ENCODE assay signal across 12 cellular contexts in the genomic region with DNA sequence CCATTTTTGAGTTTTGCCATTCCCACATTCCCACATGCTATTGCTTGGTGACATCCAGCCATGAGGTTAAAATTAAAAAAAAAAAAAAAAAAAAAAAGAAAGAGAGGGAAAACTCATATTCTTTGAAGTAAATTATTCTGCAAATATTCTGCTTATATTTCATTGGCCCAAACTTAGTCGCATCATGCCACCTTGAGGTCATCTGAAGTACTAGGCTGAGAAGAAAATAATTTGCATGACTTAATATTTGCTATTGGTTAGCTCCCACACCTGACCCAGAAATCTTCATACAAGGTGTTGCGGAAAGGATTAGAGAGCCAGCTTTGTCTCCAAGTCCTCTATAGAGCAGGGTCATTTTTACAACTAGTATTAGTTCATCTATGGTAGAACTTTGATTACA.
DNase-seq lines count a peak whose midpoint lies in the region; ATAC-seq and TF ChIP-seq lines count a peak whose summit lies in the region.
"Had no signal": no experiment of that assay in that cellular context is flagged by ENCODE, and none has a peak within 500 bp of the region (broad histone marks: within the 10 kb centered on the region; RNA-seq: fewer than 3 reads in every experiment).

No MANE protein-coding gene starts in this region.

- intact Hi-C loops in tibial artery (cut with DNase I; ENCODE audit: low total_unique reads) = no loop called here

- H3K4me2 ChIP-seq in OCI-LY1 (ENCODE audit: low read length) (no peak overlapping the region), Karpas-422 (ENCODE audit: low read depth, low read length, poor library complexity, severe bottlenecking) (no peak overlapping the region), mesenchymal stem cell (ENCODE audit: low read length, poor library complexity, severe bottlenecking) (no peak overlapping the region)

- DNase-seq in GM12865 (ENCODE audit: low read depth) (peak; percentile 9), epithelial cell of proximal tubule (ENCODE audit: low read depth) (no peak), Karpas-422 (no peak), tibial artery (no peak), mesenchymal stem cell (no peak)
- DNase-seq: activated CD4-positive, CD25-positive, alpha-beta regulatory T cell treated with anti-CD3 and anti-CD28 coated beads, Interleukin-2, amount 50 U/mL, for 72 hours; activated naive CD8-positive, alpha-beta T cell treated with anti-CD3 and anti-CD28 coated beads, Interleukin-2, amount 10 ng/mL, durations not matched to agents 7 days and 5 days had no signal

- H2AK5ac ChIP-seq in mesenchymal stem cell (ENCODE audit: low read length, severe bottlenecking) = no peak overlapping the region

- no peak overlapping the region for H4K91ac ChIP-seq in mesenchymal stem cell (ENCODE audit: low read length)

- H3K9me2 ChIP-seq in OCI-LY1 (ENCODE audit: low read depth, low read length) (no peaks in the 10 kb centered on the region), Karpas-422 (replicated peaks; ENCODE audit: insufficient read depth, low read length) (no peaks in the 10 kb centered on the region)

- H3K36me3 ChIP-seq in OCI-LY1 (ENCODE audit: insufficient read depth, low read length) = no peaks in the 10 kb centered on the region
- H3K36me3 ChIP-seq in Karpas-422 (ENCODE audit: insufficient read depth, low read length) = no peaks in the 10 kb centered on the region
- no peaks in the 10 kb centered on the region for H3K36me3 ChIP-seq in tibial artery
- no peaks in the 10 kb centered on the region for H3K36me3 ChIP-seq in mesenchymal stem cell (ENCODE audit: control insufficient read depth in 1 of 2, insufficient read depth in 2 of 2, low read depth in 1 of 2, low read length in 2 of 2)
- H3K36me3 ChIP-seq: vagina had no signal

- H3K4me1 ChIP-seq in OCI-LY1 (ENCODE audit: insufficient read depth, low read length, severe bottlenecking) (no peaks in the 10 kb centered on the region), Karpas-422 (ENCODE audit: low read length) (no peaks in the 10 kb centered on the region), tibial artery (no peaks in the 10 kb centered on the region), mesenchymal stem cell (ENCODE audit: control insufficient read depth, insufficient read depth, low read depth, low read length) (no peaks in the 10 kb centered on the region)
- H3K4me1 ChIP-seq: vagina had no signal

- no peak overlapping the region for H3K18ac ChIP-seq in mesenchymal stem cell (ENCODE audit: low read depth in 1 of 2, low read length in 2 of 2)

- no peak overlapping the region for H3K4ac ChIP-seq in mesenchymal stem cell (ENCODE audit: low read depth in 1 of 2, low read length in 2 of 2)

- H3K9me3 ChIP-seq in OCI-LY1 (ENCODE audit: low read length) (no peaks in the 10 kb centered on the region), Karpas-422 (ENCODE audit: low read length) (peaks cover 31% of the 10 kb centered on the region), tibial artery (no peaks in the 10 kb centered on the region), mesenchymal stem cell (ENCODE audit: control insufficient read depth, low read length) (no peaks in the 10 kb centered on the region)
- H3K9me3 ChIP-seq: vagina had no signal

- H2BK12ac ChIP-seq in mesenchymal stem cell (ENCODE audit: low read length in 2 of 2) = no peak overlapping the region

- no peak overlapping the region for H3K14ac ChIP-seq in mesenchymal stem cell (ENCODE audit: low read length in 2 of 2)

- no peak overlapping the region for H2BK5ac ChIP-seq in mesenchymal stem cell (ENCODE audit: low read depth, low read length, poor library complexity, severe bottlenecking)

- H4K8ac ChIP-seq in mesenchymal stem cell (ENCODE audit: low read length) = no peak overlapping the region

- no peak overlapping the region for H2BK15ac ChIP-seq in mesenchymal stem cell (ENCODE audit: low read depth, poor library complexity, severe bottlenecking)

- no peak overlapping the region for H3K23ac ChIP-seq in mesenchymal stem cell (ENCODE audit: low read length in 2 of 2)

- TF ChIP-seq CTCF in GM12865 (IDR thresholded peaks at IDR 0.05; ENCODE audit: insufficient read depth, low read depth, low read length, missing control alignments) (peak; percentile 3), OCI-LY1 (IDR thresholded peaks at IDR 0.05; ENCODE audit: low read length) (peak; percentile 17; the same call in 1 of the 2 replicates), epithelial cell of proximal tubule (conservative IDR thresholded peaks at IDR 0.05; ENCODE audit: low read depth, low read length) (peak; percentile 35), tibial artery (IDR thresholded peaks at IDR 0.05) (no peak)

- H3K79me1 ChIP-seq in mesenchymal stem cell (replicated peaks; ENCODE audit: low read length, poor library complexity, severe bottlenecking) = no peaks in the 10 kb centered on the region

- H3K27me3 ChIP-seq in OCI-LY1 (ENCODE audit: insufficient read depth, low read length) = no peaks in the 10 kb centered on the region
- H3K27me3 ChIP-seq in Karpas-422 (ENCODE audit: low read length) = no peaks in the 10 kb centered on the region
- no peaks in the 10 kb centered on the region for H3K27me3 ChIP-seq in tibial artery
- H3K27me3 ChIP-seq in mesenchymal stem cell (ENCODE audit: control insufficient read depth in 1 of 2, insufficient read depth in 1 of 2, low read length in 2 of 2) = no peaks in the 10 kb centered on the region
- H3K27me3 ChIP-seq: vagina had no signal

- peak; percentile 72 for ATAC-seq in HG02938 (IDR thresholded peaks at IDR 0.05; ENCODE audit: unreplicated experiment)
- no peak for ATAC-seq in HG02588 (IDR thresholded peaks at IDR 0.05; ENCODE audit: unreplicated experiment)
- ATAC-seq: K562 had no signal

- H3K9ac ChIP-seq in OCI-LY1 (ENCODE audit: low read length) (no peak overlapping the region), Karpas-422 (ENCODE audit: low read length) (no peak overlapping the region), mesenchymal stem cell (ENCODE audit: low read length) (no peak overlapping the region)

- no peaks in the 10 kb centered on the region for H3F3A ChIP-seq in OCI-LY1 (ENCODE audit: insufficient read depth, low read length)

- H3K27ac ChIP-seq in OCI-LY1 (ENCODE audit: low read depth, low read length, poor library complexity, severe bottlenecking) = no peak overlapping the region
- no peak overlapping the region for H3K27ac ChIP-seq in Karpas-422 (ENCODE audit: low read length)
- H3K27ac ChIP-seq in tibial artery = no peak overlapping the region
- H3K27ac ChIP-seq in mesenchymal stem cell (ENCODE audit: low read length, poor library complexity, severe bottlenecking) = no peak overlapping the region
- H3K27ac ChIP-seq: vagina had no signal

- no peak overlapping the region for H2AFZ ChIP-seq in OCI-LY1 (ENCODE audit: low read length)
- H2AFZ ChIP-seq in Karpas-422 (ENCODE audit: low read length) = no peak overlapping the region
- no peak overlapping the region for H2AFZ ChIP-seq in mesenchymal stem cell (ENCODE audit: low read depth, low read length)

- H3K79me2 ChIP-seq in OCI-LY1 (ENCODE audit: insufficient read depth, low read length) (no peaks in the 10 kb centered on the region), Karpas-422 (ENCODE audit: low read length) (no peaks in the 10 kb centered on the region)

- H3K4me3 ChIP-seq in GM12865 (ENCODE audit: low read depth, low read length) (no peak overlapping the region), OCI-LY1 (ENCODE audit: low read depth, low read length, poor library complexity, severe bottlenecking) (no peak overlapping the region), epithelial cell of proximal tubule (ENCODE audit: low read depth, low read length) (no peak overlapping the region), Karpas-422 (ENCODE audit: low read length) (no peak overlapping the region), tibial artery (no peak overlapping the region), mesenchymal stem cell (ENCODE audit: insufficient read depth in 1 of 2, low read depth in 1 of 2, low read length in 2 of 2) (no peak overlapping the region)
- H3K4me3 ChIP-seq: K562, vagina had no signal

- H2BK120ac ChIP-seq in mesenchymal stem cell (ENCODE audit: low read depth, low read length) = no peak overlapping the region

- 40% methylated on average over 1 of the region's 2 CpGs for WGBS in mesenchymal stem cell

- H4K20me1 ChIP-seq in OCI-LY1 (ENCODE audit: insufficient read depth, low read length) (no peaks in the 10 kb centered on the region), Karpas-422 (ENCODE audit: insufficient read depth, low read depth, low read length) (no peaks in the 10 kb centered on the region)

Comparison
In these comparisons a context has a peak if more than half of its experiments do, and no peak if none do; other contexts are left out.
1. CTCF ChIP-seq: peak in GM12865 (single experiment), OCI-LY1 (single experiment) and epithelial cell of proximal tubule (single experiment); none in tibial artery (0 of 2).